Comparison of ENCODE assay signal across 19 cellular contexts in the genomic region with DNA sequence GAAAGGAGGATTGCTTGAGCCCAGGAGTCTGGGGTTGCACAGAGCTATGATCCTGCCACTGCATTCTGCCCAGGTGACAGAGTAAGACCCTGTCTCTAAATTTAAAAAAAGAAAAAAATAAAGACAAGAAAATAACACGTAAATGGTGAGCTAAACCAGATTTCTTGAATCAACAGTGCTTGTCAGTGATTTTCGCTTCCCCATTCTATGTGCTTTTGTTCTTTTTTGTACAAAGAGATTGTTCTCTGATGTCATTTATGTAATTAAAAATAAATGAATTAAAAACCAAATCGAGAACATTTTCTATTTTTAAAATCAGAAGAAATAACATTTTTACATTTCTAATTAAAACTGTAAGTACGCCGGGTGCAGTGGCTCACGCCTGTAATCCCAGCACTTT. TPM values are rescaled to one million over a fixed set of nuclear protein-coding genes. Genes with fewer than 3 reads are reported as not detected.
DNase-seq lines count a peak whose midpoint lies in the region; ATAC-seq and TF ChIP-seq lines count a peak whose summit lies in the region.
"Had no signal": no experiment of that assay in that cellular context is flagged by ENCODE, and none has a peak within 500 bp of the region (broad histone marks: within the 10 kb centered on the region; RNA-seq: fewer than 3 reads in every experiment).

No MANE protein-coding gene starts in this region.

- ATAC-seq in stimulated activated naive B cell treated with anti-CD40 and anti-IgM and Interleukin-4, amounts not matched to agents 10 μg/mL and 1 μg/mL and 100 μg/mL, for 72 hours (replicated peaks), result peak; percentile 38 to 41

- H3K4me3 ChIP-seq in DOHH2 (ENCODE audit: low read length), result peak overlapping the region; percentile 54
- H3K4me3 ChIP-seq: HAP-1 had no signal

- H3K9me2 ChIP-seq in DOHH2 (replicated peaks; ENCODE audit: control insufficient read depth, low read length), result no peaks in the 10 kb centered on the region

- no peaks in the 10 kb centered on the region for H3K36me3 Mint-ChIP-seq in stimulated activated naive B cell treated with anti-CD40 and anti-IgM and Interleukin-4, amounts not matched to agents 10 μg/mL and 1 μg/mL and 100 μg/mL, for 72 hours
- H3K36me3 Mint-ChIP-seq in progenitor cell of endocrine pancreas (ENCODE audit: insufficient read depth), result no peaks in the 10 kb centered on the region
- H3K36me3 Mint-ChIP-seq: CD4-positive, CD25-positive, alpha-beta regulatory T cell; CD8-positive, alpha-beta memory T cell had no signal

- no peak overlapping the region for H3K4me3 Mint-ChIP-seq in stimulated activated naive B cell treated with anti-CD40 and anti-IgM and Interleukin-4, amounts not matched to agents 10 μg/mL and 1 μg/mL and 100 μg/mL, for 72 hours
- no peak overlapping the region for H3K4me3 Mint-ChIP-seq in progenitor cell of endocrine pancreas (ENCODE audit: low read depth)
- H3K4me3 Mint-ChIP-seq: CD4-positive, CD25-positive, alpha-beta regulatory T cell had no signal

- peak; percentile 20 for DNase-seq in GM13977 (ENCODE audit: low spot score)
- peak; percentile 53 for DNase-seq in RPMI8226
- no peak for DNase-seq in stimulated activated naive B cell treated with anti-CD40 and anti-IgM and Interleukin-4, amounts not matched to agents 10 μg/mL and 1 μg/mL and 100 μg/mL, for 72 hours
- DNase-seq in islet precursor cell, result no peak
- no peak for DNase-seq in progenitor cell of endocrine pancreas (ENCODE audit: low spot score, unreplicated experiment)
- DNase-seq in activated T-cell treated with anti-CD3 and anti-CD28 coated beads for 4 hours, result no peak
- DNase-seq: BE2C; C1 segment of cervical spinal cord; CD4-positive, CD25-positive, alpha-beta regulatory T cell; CD8-positive, alpha-beta memory T cell; COR-L47; DMS 273 treated with DMSO at 0.1 percent for 48 hours; DMS53; GF-D8; KG1 had no signal

- peaks cover 13% of the 10 kb centered on the region for H3F3A ChIP-seq in DOHH2 (ENCODE audit: control insufficient read depth, insufficient read depth)

- in situ Hi-C loops in GM13977 (cut with MboI; ENCODE audit: low pct_unique_long_range_greater_than_20kb, low sequenced_read_pairs, unreplicated experiment), result no loop called here

- H3K27ac Mint-ChIP-seq in stimulated activated naive B cell treated with anti-CD40 and anti-IgM and Interleukin-4, amounts not matched to agents 10 μg/mL and 1 μg/mL and 100 μg/mL, for 72 hours, result no peak overlapping the region
- H3K27ac Mint-ChIP-seq in progenitor cell of endocrine pancreas, result no peak overlapping the region
- H3K27ac Mint-ChIP-seq: CD4-positive, CD25-positive, alpha-beta regulatory T cell; CD8-positive, alpha-beta memory T cell had no signal

- peaks cover 0 to 6% of the 10 kb centered on the region in 2 donors for H3K27me3 Mint-ChIP-seq in stimulated activated naive B cell treated with anti-CD40 and anti-IgM and Interleukin-4, amounts not matched to agents 10 μg/mL and 1 μg/mL and 100 μg/mL, for 72 hours
- H3K27me3 Mint-ChIP-seq in progenitor cell of endocrine pancreas, result peaks cover 20% of the 10 kb centered on the region

- TF ChIP-seq CTCF in DOHH2 (IDR thresholded peaks at IDR 0.05; ENCODE audit: low read depth, low read length, poor library complexity, severe bottlenecking) (no peak), GM13977 (IDR thresholded peaks at IDR 0.05; ENCODE audit: extremely low read depth, insufficient read depth, missing control alignments) (no peak), progenitor cell of endocrine pancreas (IDR thresholded peaks at IDR 0.05; ENCODE audit: unreplicated experiment) (no peak)

- no peaks in the 10 kb centered on the region for H4K20me1 ChIP-seq in DOHH2 (ENCODE audit: control insufficient read depth, insufficient read depth, low read depth, low read length)

- H3K4me1 Mint-ChIP-seq in stimulated activated naive B cell treated with anti-CD40 and anti-IgM and Interleukin-4, amounts not matched to agents 10 μg/mL and 1 μg/mL and 100 μg/mL, for 72 hours, result peaks cover 0 to 1% of the 10 kb centered on the region in 2 donors
- H3K4me1 Mint-ChIP-seq in progenitor cell of endocrine pancreas (ENCODE audit: low read depth), result no peaks in the 10 kb centered on the region

- H3K4me1 ChIP-seq in DOHH2 (ENCODE audit: control insufficient read depth, low read length), result peaks cover 50% of the 10 kb centered on the region

- peak overlapping the region; percentile 53 for H3K4me2 ChIP-seq in DOHH2 (ENCODE audit: low read length)

- no peaks in the 10 kb centered on the region for H3K9me3 ChIP-seq in DOHH2 (ENCODE audit: control insufficient read depth, insufficient read depth, low read length)
- H3K9me3 ChIP-seq: BE2C, HAP-1 had no signal

- no peaks in the 10 kb centered on the region for H3K79me2 ChIP-seq in DOHH2 (ENCODE audit: control insufficient read depth, low read length)

- H3K9me3 Mint-ChIP-seq in stimulated activated naive B cell treated with anti-CD40 and anti-IgM and Interleukin-4, amounts not matched to agents 10 μg/mL and 1 μg/mL and 100 μg/mL, for 72 hours, result no peaks in the 10 kb centered on the region
- no peaks in the 10 kb centered on the region for H3K9me3 Mint-ChIP-seq in progenitor cell of endocrine pancreas (ENCODE audit: low read depth)
- H3K9me3 Mint-ChIP-seq: CD4-positive, CD25-positive, alpha-beta regulatory T cell; CD8-positive, alpha-beta memory T cell had no signal

- no peaks in the 10 kb centered on the region for H3K36me3 ChIP-seq in DOHH2 (ENCODE audit: control insufficient read depth, low read length)
- H3K36me3 ChIP-seq: BE2C, HAP-1 had no signal

- H3K27ac ChIP-seq in DOHH2 (ENCODE audit: low read depth, low read length), result peak overlapping the region; percentile 73

- no peaks in the 10 kb centered on the region for H3K27me3 ChIP-seq in DOHH2 (ENCODE audit: control insufficient read depth, low read length)
- H3K27me3 ChIP-seq: BE2C had no signal

RNA-seq across cellular contexts. Expression of gene SLC29A2, which starts 19.8 kb away (rescaled TPM):
- 35.6 and 38.2 TPM in 2 replicates for total RNA-seq in progenitor cell of endocrine pancreas
- total RNA-seq: A172 had no signal

RNA-seq across cellular contexts. Expression of gene NPAS4, which starts 29.5 kb away (rescaled TPM):
- not detected in 2 replicates for total RNA-seq in progenitor cell of endocrine pancreas
- total RNA-seq: A172; CD4-positive, CD25-positive, alpha-beta regulatory T cell; CD8-positive, alpha-beta memory T cell; HT-29 had no signal

RNA-seq across cellular contexts. Expression of gene B4GAT1, which starts 43.9 kb away (rescaled TPM):
- 25.9 and 28.7 TPM in 2 replicates for total RNA-seq in progenitor cell of endocrine pancreas

RNA-seq across cellular contexts. Expression of gene BRMS1, which starts 46.4 kb away (rescaled TPM):
- total RNA-seq in progenitor cell of endocrine pancreas, result 38.1 and 38.3 TPM in 2 replicates

RNA-seq across cellular contexts. Expression of gene MRPL11, which starts 47.3 kb away (rescaled TPM):
- 54.3 and 59.1 TPM in 2 replicates for total RNA-seq in progenitor cell of endocrine pancreas

Comparison
In these comparisons a context has a peak if more than half of its experiments do, and no peak if none do; other contexts are left out.
1. DNase-seq: peak in GM13977 (single experiment) and RPMI8226 (single experiment); none in stimulated activated naive B cell treated with anti-CD40 and anti-IgM and Interleukin-4, amounts not matched to agents 10 μg/mL and 1 μg/mL and 100 μg/mL, for 72 hours (single experiment), islet precursor cell (single experiment), progenitor cell of endocrine pancreas (single experiment) and activated T-cell treated with anti-CD3 and anti-CD28 coated beads for 4 hours (single experiment).